Comparison of ENCODE assay signal across 26 cellular contexts in genomic region chr11:95706974-95707387, GRCh38.
"Had no signal": no experiment of that assay in that cellular context is flagged by ENCODE, and none has a peak within 500 bp of the region (broad histone marks: within the 10 kb centered on the region; RNA-seq: fewer than 3 reads in every experiment).

No MANE protein-coding gene starts in this region.

- ATAC-seq: activated CD8-positive, alpha-beta memory T cell treated with anti-CD3 and anti-CD28 coated beads, Interleukin-2, amount 10 ng/mL, durations not matched to agents 7 days and 5 days; WTC11 had no signal

- H3K36me3 Mint-ChIP-seq: activated CD8-positive, alpha-beta memory T cell treated with anti-CD3 and anti-CD28 coated beads, Interleukin-2, amount 10 ng/mL, durations not matched to agents 7 days and 5 days; WTC11 had no signal

- H3K27me3 Mint-ChIP-seq: activated CD4-positive, alpha-beta T cell treated with anti-CD3 and anti-CD28 coated beads, Interleukin-2, amount 10 ng/mL, durations not matched to agents 24 days and 14 days; activated T-cell treated with anti-CD3 and anti-CD28 coated beads, Interleukin-2, amount 50 U/mL, for 24 hours had no signal

- DNase-seq: activated CD4-positive, alpha-beta T cell treated with anti-CD3 and anti-CD28 coated beads, Interleukin-2, amount 50 U/mL, for 48 hours; activated CD4-positive, CD25-positive, alpha-beta regulatory T cell treated with anti-CD3 and anti-CD28 coated beads, Interleukin-2, amount 50 U/mL, for 72 hours; activated CD8-positive, alpha-beta memory T cell treated with anti-CD3 and anti-CD28 coated beads, Interleukin-2, amount 10 ng/mL, durations not matched to agents 7 days and 5 days; activated effector memory CD4-positive, alpha-beta T cell treated with anti-CD3 and anti-CD28 coated beads, Interleukin-2, amount 50 U/mL, for 16 hours; activated naive CD4-positive, alpha-beta T cell treated with Interleukin-2 at 50 U/mL for 16 hours; activated naive CD8-positive, alpha-beta T cell treated with anti-CD3 and anti-CD28 coated beads for 36 hours; activated T-cell treated with anti-CD3 and anti-CD28 coated beads, Interleukin-2, amount 50 U/mL, for 24 hours; cerebellar nuclear complex; Karpas-422; MM.1S; NCI-H1105; NCI-H1436; NCI-H1694 treated with DMSO at 0.1 percent for 48 hours; NCI-H2029 treated with DMSO at 0.1 percent for 48 hours; NCI-H345; NCI-H510A; NCI-H526 treated with DMSO at 0.1 percent for 48 hours; NCI-H82; OCI-M1; Peyer's patch; Right ventricle myocardium superior; SJCRH30; SK-N-SH; T-helper 1 cell had no signal

- H3K27ac Mint-ChIP-seq: activated CD8-positive, alpha-beta memory T cell treated with anti-CD3 and anti-CD28 coated beads, Interleukin-2, amount 10 ng/mL, durations not matched to agents 7 days and 5 days; activated T-cell treated with anti-CD3 and anti-CD28 coated beads, Interleukin-2, amount 50 U/mL, for 24 hours; WTC11 had no signal

- H3K9me3 Mint-ChIP-seq: activated naive CD8-positive, alpha-beta T cell treated with anti-CD3 and anti-CD28 coated beads for 36 hours; activated T-cell treated with anti-CD3 and anti-CD28 coated beads, Interleukin-2, amount 50 U/mL, for 24 hours; WTC11 had no signal

- H3K4me3 Mint-ChIP-seq: activated CD4-positive, alpha-beta T cell treated with anti-CD3 and anti-CD28 coated beads, Interleukin-2, amount 10 ng/mL, durations not matched to agents 24 days and 14 days; activated CD8-positive, alpha-beta memory T cell treated with anti-CD3 and anti-CD28 coated beads, Interleukin-2, amount 10 ng/mL, durations not matched to agents 7 days and 5 days; activated naive CD8-positive, alpha-beta T cell treated with anti-CD3 and anti-CD28 coated beads for 36 hours; activated T-cell treated with anti-CD3 and anti-CD28 coated beads, Interleukin-2, amount 50 U/mL, for 24 hours; WTC11 had no signal

- H3K4me1 Mint-ChIP-seq: WTC11 had no signal
